ENCODE assay signal across 10 cellular contexts in the genomic region with DNA sequence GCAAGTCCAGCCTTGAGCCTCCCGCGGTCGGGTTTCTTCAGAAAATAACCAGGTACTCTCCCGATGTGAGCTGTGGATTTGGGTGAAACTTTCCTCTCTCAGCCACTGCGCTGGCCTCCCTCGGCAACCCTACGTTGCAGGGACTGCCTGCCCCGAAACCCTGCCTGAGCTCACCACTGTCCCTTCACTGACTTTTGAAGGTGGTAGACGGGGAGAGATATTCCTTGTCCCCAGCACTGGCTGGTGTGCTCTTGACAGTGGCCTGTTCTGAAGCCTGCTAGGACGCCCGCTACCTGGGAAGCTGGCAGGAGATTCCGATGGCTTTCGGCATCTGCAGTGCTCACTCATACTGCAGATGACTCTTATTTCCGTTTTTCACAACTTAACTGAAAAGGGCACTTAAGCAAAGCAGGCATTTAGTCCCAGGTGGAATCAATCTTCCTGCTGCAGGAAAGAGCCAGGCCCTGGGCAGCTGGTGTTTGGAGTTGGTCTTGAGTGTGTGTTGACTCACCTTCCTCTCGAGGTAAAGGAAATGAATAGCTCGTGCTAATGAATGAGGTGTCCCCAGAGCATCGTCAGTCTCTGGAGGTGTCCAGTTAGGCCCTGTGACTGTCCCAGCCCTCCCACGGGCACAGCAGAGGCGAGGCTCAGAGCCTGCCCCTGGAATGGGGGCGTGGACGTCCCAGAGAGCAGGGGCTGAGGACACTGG.
A peak's percentile ranks its signal among the peaks of the same experiment; 100 is the strongest.
DNase-seq lines count a peak whose midpoint lies in the region; ATAC-seq and TF ChIP-seq lines count a peak whose summit lies in the region.
"Had no signal": no experiment of that assay in that cellular context is flagged by ENCODE, and none has a peak within 500 bp of the region (broad histone marks: within the 10 kb centered on the region; RNA-seq: fewer than 3 reads in every experiment).

No MANE protein-coding gene starts in this region.

- no peak for TF ChIP-seq POLR2A in upper lobe of left lung (IDR thresholded peaks at IDR 0.05)

- ATAC-seq in upper lobe of left lung (ENCODE audit: low FRiP score in 2 of 2) (peak; percentile 4 to 54), GM18867 (IDR thresholded peaks at IDR 0.05; ENCODE audit: unreplicated experiment) (no peak), HG03039 (IDR thresholded peaks at IDR 0.05; ENCODE audit: unreplicated experiment) (no peak)
- ATAC-seq: psoas muscle had no signal

- peaks cover 0 to 9% (median 4%) of the 10 kb centered on the region in 4 donors for H3K4me1 ChIP-seq in upper lobe of left lung

- TF ChIP-seq EP300 in upper lobe of left lung (IDR thresholded peaks at IDR 0.05) = no peak

- no peaks in the 10 kb centered on the region for H3K27me3 ChIP-seq in upper lobe of left lung

- no peaks in the 10 kb centered on the region for H3K36me3 ChIP-seq in upper lobe of left lung

- no peaks in the 10 kb centered on the region for H3K9me3 ChIP-seq in upper lobe of left lung
- H3K9me3 ChIP-seq: psoas muscle had no signal

- 80 to 85% methylated on average over 16 to 21 of the region's 21 CpGs for WGBS in upper lobe of left lung, 2 donors

- H3K27ac ChIP-seq in upper lobe of left lung = no peak overlapping the region
- H3K27ac ChIP-seq: psoas muscle had no signal

- H3K4me3 ChIP-seq in epithelial cell of esophagus (ENCODE audit: low read length) (no peak overlapping the region), upper lobe of left lung (no peak overlapping the region)
- H3K4me3 ChIP-seq: psoas muscle had no signal

- DNase-seq in NCI-H345 (lab: John Stamatoyannopoulos, UW) (peak; percentile 37), NCI-H345 treated with DMSO at 0.1 percent for 48 hours (lab: John Stamatoyannopoulos, UW; ENCODE audit: unreplicated experiment) (no peak), NCI-H69 (lab: John Stamatoyannopoulos, UW) (peak; percentile 90), epithelial cell of esophagus (ENCODE audit: low read depth) (peak; percentile 90), upper lobe of left lung (peak in 1 of 2 donors; percentile 67)
- DNase-seq in activated CD8-positive, alpha-beta memory T cell treated with anti-CD3 and anti-CD28 coated beads, Interleukin-2, amount 50 U/mL, for 4 hours = no peak
- DNase-seq: psoas muscle; stimulated activated CD8-positive, alpha-beta memory T cell treated with anti-CD3 and anti-CD28 coated beads, Interleukin-4, amount 100 ng/mL, for 48 hours had no signal

- TF ChIP-seq CTCF in epithelial cell of esophagus (IDR thresholded peaks at IDR 0.05; ENCODE audit: insufficient read depth, low read depth, low read length, missing control alignments) = no peak
- TF ChIP-seq CTCF in upper lobe of left lung (IDR thresholded peaks at IDR 0.05) = no peak

Comparison
In these comparisons a context has a peak if more than half of its experiments do, and no peak if none do; other contexts are left out.
1. DNase-seq: peak in NCI-H345 (single experiment), NCI-H69 (single experiment) and epithelial cell of esophagus (single experiment); none in NCI-H345 treated with DMSO at 0.1 percent for 48 hours (single experiment) and activated CD8-positive, alpha-beta memory T cell treated with anti-CD3 and anti-CD28 coated beads, Interleukin-2, amount 50 U/mL, for 4 hours (single experiment).
2. ATAC-seq: peak in upper lobe of left lung (2 of 2); none in GM18867 (single experiment) and HG03039 (single experiment).